1 cellular context compared by ENCODE assay signal in the genomic region with DNA sequence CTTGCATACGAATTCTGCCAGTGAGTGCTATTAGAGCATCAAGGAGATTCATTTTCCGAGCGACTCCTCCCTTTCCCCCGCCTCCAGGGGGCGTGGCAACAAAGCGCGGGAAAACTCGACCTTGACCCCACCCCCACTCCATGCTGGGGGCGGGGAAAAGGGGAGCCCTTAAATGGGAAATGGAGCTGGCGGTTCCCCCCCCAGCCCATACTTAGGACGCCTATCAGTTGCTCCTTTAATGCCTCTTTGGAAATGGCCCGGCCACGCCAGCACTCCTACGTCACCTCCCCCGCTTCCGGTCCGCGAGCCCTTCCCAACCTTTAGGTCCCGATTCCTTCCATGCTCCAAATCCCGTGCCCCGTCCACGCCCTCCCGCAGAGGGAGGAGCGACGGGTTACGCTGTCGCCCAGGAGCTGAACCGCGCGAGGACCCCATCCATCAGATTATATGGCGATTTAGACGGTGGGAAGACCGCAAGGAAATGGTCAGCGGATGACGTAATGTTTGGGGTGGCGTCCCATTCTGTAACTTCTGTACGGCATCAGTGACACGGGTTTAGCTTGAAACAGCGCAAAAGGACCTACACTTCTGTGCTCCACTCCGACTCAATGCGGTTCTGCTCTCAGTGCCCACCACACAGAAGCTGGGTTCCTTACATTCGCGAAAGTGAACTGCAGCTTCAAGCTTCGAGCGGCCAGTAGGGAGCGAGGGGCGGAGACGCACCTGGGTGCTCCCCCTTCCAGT.
TF ChIP-seq lines count a peak whose summit lies in the region.

No MANE protein-coding gene starts in this region.

TF ChIP-seq in HepG2, 621 proteins besides CTCF, POLR2A, EP300 and RAD21 (continued from another document and continues in another):
- TF ChIP-seq, protein P1, sequence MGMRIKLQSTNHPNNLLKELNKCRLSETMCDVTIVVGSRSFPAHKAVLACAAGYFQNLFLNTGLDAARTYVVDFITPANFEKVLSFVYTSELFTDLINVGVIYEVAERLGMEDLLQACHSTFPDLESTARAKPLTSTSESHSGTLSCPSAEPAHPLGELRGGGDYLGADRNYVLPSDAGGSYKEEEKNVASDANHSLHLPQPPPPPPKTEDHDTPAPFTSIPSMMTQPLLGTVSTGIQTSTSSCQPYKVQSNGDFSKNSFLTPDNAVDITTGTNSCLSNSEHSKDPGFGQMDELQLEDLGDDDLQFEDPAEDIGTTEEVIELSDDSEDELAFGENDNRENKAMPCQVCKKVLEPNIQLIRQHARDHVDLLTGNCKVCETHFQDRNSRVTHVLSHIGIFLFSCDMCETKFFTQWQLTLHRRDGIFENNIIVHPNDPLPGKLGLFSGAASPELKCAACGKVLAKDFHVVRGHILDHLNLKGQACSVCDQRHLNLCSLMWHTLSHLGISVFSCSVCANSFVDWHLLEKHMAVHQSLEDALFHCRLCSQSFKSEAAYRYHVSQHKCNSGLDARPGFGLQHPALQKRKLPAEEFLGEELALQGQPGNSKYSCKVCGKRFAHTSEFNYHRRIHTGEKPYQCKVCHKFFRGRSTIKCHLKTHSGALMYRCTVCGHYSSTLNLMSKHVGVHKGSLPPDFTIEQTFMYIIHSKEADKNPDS (CRISPR knock-in tag; IDR thresholded peaks at IDR 0.05) = 0 out of 2 replicates have a peak, but pooled peaks have one; percentile 70
- TF ChIP-seq SOX6 (IDR thresholded peaks at IDR 0.05) (no peak), SOX6 (CRISPR knock-in tag; IDR thresholded peaks at IDR 0.05) (peak; percentile 27; the same call in 1 of the 2 replicates), RARG (CRISPR knock-in tag; IDR thresholded peaks at IDR 0.05; ENCODE audit: low read depth) (no peak), ZNF775 (CRISPR knock-in tag; IDR thresholded peaks at IDR 0.05; ENCODE audit: borderline replicate concordance) (0 out of 2 replicates have a peak, but pooled peaks have one; percentile 33), IRX3 (CRISPR knock-in tag; IDR thresholded peaks at IDR 0.05; ENCODE audit: borderline replicate concordance, low read depth) (no peak), ZNF484 (CRISPR knock-in tag; IDR thresholded peaks at IDR 0.05; ENCODE audit: borderline replicate concordance, low read depth) (no peak), CHD4 (IDR thresholded peaks at IDR 0.05; ENCODE audit: borderline replicate concordance, low read length) (no peak; the same call in 1 of the 2 replicates), ZNF530 (CRISPR knock-in tag; IDR thresholded peaks at IDR 0.05; ENCODE audit: low read depth) (no peak), ZNF232 (CRISPR knock-in tag; IDR thresholded peaks at IDR 0.05; ENCODE audit: borderline replicate concordance) (no peak; the same call in 1 of the 2 replicates), MIER2 (CRISPR knock-in tag; IDR thresholded peaks at IDR 0.05) (no peak), SRF (IDR thresholded peaks at IDR 0.05; ENCODE audit: low read depth, low read length) (peak; percentile 76; the same call in 1 of the 2 replicates), SKIL (CRISPR knock-in tag; IDR thresholded peaks at IDR 0.05; ENCODE audit: borderline replicate concordance) (no peak), THRA (CRISPR knock-in tag; IDR thresholded peaks at IDR 0.05; ENCODE audit: borderline replicate concordance) (peak; percentile 51; the same call in 1 of the 2 replicates), NCOA1 (CRISPR knock-in tag; IDR thresholded peaks at IDR 0.05) (peak; percentile 92; the same call in 1 of the 2 replicates), ZFP37 (CRISPR knock-in tag; IDR thresholded peaks at IDR 0.05; ENCODE audit: borderline replicate concordance) (peak; percentile 21; the same call in 1 of the 2 replicates), ZNF326 (CRISPR knock-in tag; IDR thresholded peaks at IDR 0.05; ENCODE audit: borderline replicate concordance) (no peak), RNF2 (conservative IDR thresholded peaks at IDR 0.05; ENCODE audit: low read depth) (peak; percentile 44; the same call in 1 of the 2 replicates), HNF4G (IDR thresholded peaks at IDR 0.05; ENCODE audit: borderline replicate concordance, low read depth, low read length) (peak; percentile 24; the same call in 1 of the 2 replicates), HNF4G (CRISPR knock-in tag; IDR thresholded peaks at IDR 0.05; ENCODE audit: borderline replicate concordance, low read depth) (peak; percentile 17; the same call in 1 of the 2 replicates), ZNF773 (CRISPR knock-in tag; IDR thresholded peaks at IDR 0.05; ENCODE audit: borderline replicate concordance) (no peak), PLSCR1 (CRISPR knock-in tag; IDR thresholded peaks at IDR 0.05; ENCODE audit: borderline replicate concordance) (no peak), ZNF275 (CRISPR knock-in tag; IDR thresholded peaks at IDR 0.05; ENCODE audit: borderline replicate concordance) (no peak; the same call in 1 of the 2 replicates), SSRP1 (CRISPR knock-in tag; IDR thresholded peaks at IDR 0.05) (peak; percentile 55; the same call in 1 of the 2 replicates), NRL (CRISPR knock-in tag; IDR thresholded peaks at IDR 0.05; ENCODE audit: borderline replicate concordance) (peak; percentile 80), MED13 (CRISPR knock-in tag; IDR thresholded peaks at IDR 0.05) (no peak; the same call in 1 of the 2 replicates), NPAS2 (CRISPR knock-in tag; IDR thresholded peaks at IDR 0.05; ENCODE audit: borderline replicate concordance) (no peak), ZNF329 (CRISPR knock-in tag; IDR thresholded peaks at IDR 0.05; ENCODE audit: low read depth) (no peak; the same call in 1 of the 2 replicates)
- TF ChIP-seq, protein P2, sequence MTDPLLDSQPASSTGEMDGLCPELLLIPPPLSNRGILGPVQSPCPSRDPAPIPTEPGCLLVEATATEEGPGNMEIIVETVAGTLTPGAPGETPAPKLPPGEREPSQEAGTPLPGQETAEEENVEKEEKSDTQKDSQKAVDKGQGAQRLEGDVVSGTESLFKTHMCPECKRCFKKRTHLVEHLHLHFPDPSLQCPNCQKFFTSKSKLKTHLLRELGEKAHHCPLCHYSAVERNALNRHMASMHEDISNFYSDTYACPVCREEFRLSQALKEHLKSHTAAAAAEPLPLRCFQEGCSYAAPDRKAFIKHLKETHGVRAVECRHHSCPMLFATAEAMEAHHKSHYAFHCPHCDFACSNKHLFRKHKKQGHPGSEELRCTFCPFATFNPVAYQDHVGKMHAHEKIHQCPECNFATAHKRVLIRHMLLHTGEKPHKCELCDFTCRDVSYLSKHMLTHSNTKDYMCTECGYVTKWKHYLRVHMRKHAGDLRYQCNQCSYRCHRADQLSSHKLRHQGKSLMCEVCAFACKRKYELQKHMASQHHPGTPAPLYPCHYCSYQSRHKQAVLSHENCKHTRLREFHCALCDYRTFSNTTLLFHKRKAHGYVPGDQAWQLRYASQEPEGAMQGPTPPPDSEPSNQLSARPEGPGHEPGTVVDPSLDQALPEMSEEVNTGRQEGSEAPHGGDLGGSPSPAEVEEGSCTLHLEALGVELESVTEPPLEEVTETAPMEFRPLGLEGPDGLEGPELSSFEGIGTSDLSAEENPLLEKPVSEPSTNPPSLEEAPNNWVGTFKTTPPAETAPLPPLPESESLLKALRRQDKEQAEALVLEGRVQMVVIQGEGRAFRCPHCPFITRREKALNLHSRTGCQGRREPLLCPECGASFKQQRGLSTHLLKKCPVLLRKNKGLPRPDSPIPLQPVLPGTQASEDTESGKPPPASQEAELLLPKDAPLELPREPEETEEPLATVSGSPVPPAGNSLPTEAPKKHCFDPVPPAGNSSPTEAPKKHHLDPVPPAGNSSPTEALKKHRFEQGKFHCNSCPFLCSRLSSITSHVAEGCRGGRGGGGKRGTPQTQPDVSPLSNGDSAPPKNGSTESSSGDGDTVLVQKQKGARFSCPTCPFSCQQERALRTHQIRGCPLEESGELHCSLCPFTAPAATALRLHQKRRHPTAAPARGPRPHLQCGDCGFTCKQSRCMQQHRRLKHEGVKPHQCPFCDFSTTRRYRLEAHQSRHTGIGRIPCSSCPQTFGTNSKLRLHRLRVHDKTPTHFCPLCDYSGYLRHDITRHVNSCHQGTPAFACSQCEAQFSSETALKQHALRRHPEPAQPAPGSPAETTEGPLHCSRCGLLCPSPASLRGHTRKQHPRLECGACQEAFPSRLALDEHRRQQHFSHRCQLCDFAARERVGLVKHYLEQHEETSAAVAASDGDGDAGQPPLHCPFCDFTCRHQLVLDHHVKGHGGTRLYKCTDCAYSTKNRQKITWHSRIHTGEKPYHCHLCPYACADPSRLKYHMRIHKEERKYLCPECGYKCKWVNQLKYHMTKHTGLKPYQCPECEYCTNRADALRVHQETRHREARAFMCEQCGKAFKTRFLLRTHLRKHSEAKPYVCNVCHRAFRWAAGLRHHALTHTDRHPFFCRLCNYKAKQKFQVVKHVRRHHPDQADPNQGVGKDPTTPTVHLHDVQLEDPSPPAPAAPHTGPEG (CRISPR knock-in tag; IDR thresholded peaks at IDR 0.05) = 0 out of 2 replicates have a peak, but pooled peaks have one; percentile 11
- TF ChIP-seq, protein P3, sequence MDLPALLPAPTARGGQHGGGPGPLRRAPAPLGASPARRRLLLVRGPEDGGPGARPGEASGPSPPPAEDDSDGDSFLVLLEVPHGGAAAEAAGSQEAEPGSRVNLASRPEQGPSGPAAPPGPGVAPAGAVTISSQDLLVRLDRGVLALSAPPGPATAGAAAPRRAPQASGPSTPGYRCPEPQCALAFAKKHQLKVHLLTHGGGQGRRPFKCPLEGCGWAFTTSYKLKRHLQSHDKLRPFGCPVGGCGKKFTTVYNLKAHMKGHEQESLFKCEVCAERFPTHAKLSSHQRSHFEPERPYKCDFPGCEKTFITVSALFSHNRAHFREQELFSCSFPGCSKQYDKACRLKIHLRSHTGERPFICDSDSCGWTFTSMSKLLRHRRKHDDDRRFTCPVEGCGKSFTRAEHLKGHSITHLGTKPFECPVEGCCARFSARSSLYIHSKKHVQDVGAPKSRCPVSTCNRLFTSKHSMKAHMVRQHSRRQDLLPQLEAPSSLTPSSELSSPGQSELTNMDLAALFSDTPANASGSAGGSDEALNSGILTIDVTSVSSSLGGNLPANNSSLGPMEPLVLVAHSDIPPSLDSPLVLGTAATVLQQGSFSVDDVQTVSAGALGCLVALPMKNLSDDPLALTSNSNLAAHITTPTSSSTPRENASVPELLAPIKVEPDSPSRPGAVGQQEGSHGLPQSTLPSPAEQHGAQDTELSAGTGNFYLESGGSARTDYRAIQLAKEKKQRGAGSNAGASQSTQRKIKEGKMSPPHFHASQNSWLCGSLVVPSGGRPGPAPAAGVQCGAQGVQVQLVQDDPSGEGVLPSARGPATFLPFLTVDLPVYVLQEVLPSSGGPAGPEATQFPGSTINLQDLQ (CRISPR knock-in tag; IDR thresholded peaks at IDR 0.05) = no peak
- TF ChIP-seq, protein P4, sequence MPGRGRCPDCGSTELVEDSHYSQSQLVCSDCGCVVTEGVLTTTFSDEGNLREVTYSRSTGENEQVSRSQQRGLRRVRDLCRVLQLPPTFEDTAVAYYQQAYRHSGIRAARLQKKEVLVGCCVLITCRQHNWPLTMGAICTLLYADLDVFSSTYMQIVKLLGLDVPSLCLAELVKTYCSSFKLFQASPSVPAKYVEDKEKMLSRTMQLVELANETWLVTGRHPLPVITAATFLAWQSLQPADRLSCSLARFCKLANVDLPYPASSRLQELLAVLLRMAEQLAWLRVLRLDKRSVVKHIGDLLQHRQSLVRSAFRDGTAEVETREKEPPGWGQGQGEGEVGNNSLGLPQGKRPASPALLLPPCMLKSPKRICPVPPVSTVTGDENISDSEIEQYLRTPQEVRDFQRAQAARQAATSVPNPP (CRISPR knock-in tag; IDR thresholded peaks at IDR 0.05) = peak; percentile 63; the same call in 1 of the 2 replicates
